9 cellular contexts compared by ENCODE assay signal in genomic region chr16:28554634-28555423, GRCh38. TPM values are rescaled to one million over a fixed set of nuclear protein-coding genes. Genes with fewer than 3 reads are reported as not detected.
A peak's percentile ranks its signal among the peaks of the same experiment; 100 is the strongest.
DNase-seq lines count a peak whose midpoint lies in the region; ATAC-seq and TF ChIP-seq lines count a peak whose summit lies in the region.
"Had no signal": no experiment of that assay in that cellular context is flagged by ENCODE, and none has a peak within 500 bp of the region (broad histone marks: within the 10 kb centered on the region; RNA-seq: fewer than 3 reads in every experiment).

No MANE protein-coding gene starts in this region.

- H3K27me3 Mint-ChIP-seq in stimulated activated memory B cell treated with anti-CD40 and anti-IgM and Interleukin-4, amounts not matched to agents 10 μg/mL and 1 μg/mL and 100 μg/mL, for 72 hours: no peaks in the 10 kb centered on the region

- DNase-seq in SK-N-SH: no peak
- DNase-seq in stimulated activated naive CD4-positive, alpha-beta T cell (lab: John Stamatoyannopoulos, UW): no peak
- no peak for DNase-seq in LoVo (ENCODE audit: low spot score)

- no peaks in the 10 kb centered on the region for H3F3A ChIP-seq in SK-N-SH (replicated peaks; ENCODE audit: insufficient read depth)

- peak overlapping the region; percentile 85 for H3K4me3 Mint-ChIP-seq in stimulated activated memory B cell treated with anti-CD40 and anti-IgM and Interleukin-4, amounts not matched to agents 10 μg/mL and 1 μg/mL and 100 μg/mL, for 72 hours

- H3K27ac ChIP-seq in SK-N-SH (ENCODE audit: low read depth in 2 of 2, low read length in 1 of 2) (no peak overlapping the region; a peak in 1 of 4 replicates), gastroesophageal sphincter (peak overlapping the region in 3 of 4 donors; percentile 90 to 97 (median 94))

- H3K4me3 ChIP-seq in SK-N-SH (ENCODE audit: low read depth in 2 of 2, low read length in 1 of 2): peak overlapping the region; percentile 44 to 55
- H3K4me3 ChIP-seq in gastroesophageal sphincter: peak overlapping the region; percentile 40 to 63

- no peaks in the 10 kb centered on the region for H3K9me3 Mint-ChIP-seq in stimulated activated memory B cell treated with anti-CD40 and anti-IgM and Interleukin-4, amounts not matched to agents 10 μg/mL and 1 μg/mL and 100 μg/mL, for 72 hours

- 78% methylated on average over 15 of the region's 15 CpGs for WGBS in SK-N-SH (ENCODE audit: low lambda C conversion rate)
- 60 to 70% methylated on average over 3 to 9 of the region's 15 CpGs for WGBS in gastroesophageal sphincter (ENCODE audit: low coverage in 1 of 2), 2 donors

- H3K36me3 Mint-ChIP-seq in stimulated activated memory B cell treated with anti-CD40 and anti-IgM and Interleukin-4, amounts not matched to agents 10 μg/mL and 1 μg/mL and 100 μg/mL, for 72 hours: peaks cover 17% of the 10 kb centered on the region

- H3K9me3 ChIP-seq in SK-N-SH: no peaks in the 10 kb centered on the region
- H3K9me3 ChIP-seq in gastroesophageal sphincter: no peaks in the 10 kb centered on the region

- no peak for TF ChIP-seq POLR2A in gastroesophageal sphincter (IDR thresholded peaks at IDR 0.05)

- peak overlapping the region; percentile 87 for H2AFZ ChIP-seq in SK-N-SH (ENCODE audit: low read depth)

- H3K27me3 ChIP-seq in SK-N-SH (ENCODE audit: insufficient read depth) (no peaks in the 10 kb centered on the region), gastroesophageal sphincter (no peaks in the 10 kb centered on the region)

- H3K36me3 ChIP-seq in SK-N-SH (replicated peaks in 1 of 2; ENCODE audit: control insufficient read depth in 1 of 2, insufficient read depth in 2 of 2, low read length in 1 of 2): peaks cover 0 to 6% of the 10 kb centered on the region in 2 experiments
- H3K36me3 ChIP-seq in gastroesophageal sphincter: peaks cover 0 to 37% of the 10 kb centered on the region in 2 donors

- TF ChIP-seq RAD21 in SK-N-SH (IDR thresholded peaks at IDR 0.05; ENCODE audit: low read length): no peak

- no peak overlapping the region; the same call in 1 of the 2 replicates for H3K9ac ChIP-seq in SK-N-SH

- peak overlapping the region; percentile 77 for H3K4me2 ChIP-seq in SK-N-SH

- peaks cover 0 to 3% of the 10 kb centered on the region in 2 experiments; a peak in 2 of 4 replicates for H3K4me1 ChIP-seq in SK-N-SH (ENCODE audit: control insufficient read depth in 1 of 2, insufficient read depth in 2 of 2, low read depth in 1 of 2, low read length in 1 of 2)
- peaks cover 0 to 38% (median 7%) of the 10 kb centered on the region in 3 donors for H3K4me1 ChIP-seq in gastroesophageal sphincter

- H3K4me1 Mint-ChIP-seq in stimulated activated memory B cell treated with anti-CD40 and anti-IgM and Interleukin-4, amounts not matched to agents 10 μg/mL and 1 μg/mL and 100 μg/mL, for 72 hours: peaks cover 27% of the 10 kb centered on the region

- no peaks in the 10 kb centered on the region for H3K9me2 ChIP-seq in SK-N-SH

- CTCF ChIA-PET in SK-N-SH (lab: Yijun Ruan, JAX): interaction anchor here (0.9 to 1.1 kb wide), 2 partner anchors 11 to 15 kb away, joined by 3 read pairs; no protein-coding TSS in a partner anchor

- H3K27ac Mint-ChIP-seq in stimulated activated memory B cell treated with anti-CD40 and anti-IgM and Interleukin-4, amounts not matched to agents 10 μg/mL and 1 μg/mL and 100 μg/mL, for 72 hours: peak overlapping the region; percentile 96

- ATAC-seq in GM21619 (IDR thresholded peaks at IDR 0.05; ENCODE audit: unreplicated experiment) (peak; percentile 10), gastroesophageal sphincter (no peak), HG02840 (IDR thresholded peaks at IDR 0.05; ENCODE audit: low FRiP score, unreplicated experiment) (no peak), GM18867 (IDR thresholded peaks at IDR 0.05; ENCODE audit: unreplicated experiment) (no peak)
- ATAC-seq in stimulated activated memory B cell treated with anti-CD40 and anti-IgM and Interleukin-4, amounts not matched to agents 10 μg/mL and 1 μg/mL and 100 μg/mL, for 72 hours: no peak

- POLR2A ChIA-PET in SK-N-SH (lab: Yijun Ruan, JAX): interaction anchor here (0.7 kb wide), 1 partner anchor 63 kb away, joined by 3 read pairs; the partner anchor contains the start of gene CLN3

- no peaks in the 10 kb centered on the region for H4K20me1 ChIP-seq in SK-N-SH (ENCODE audit: insufficient read depth)

- H3K79me2 ChIP-seq in SK-N-SH (ENCODE audit: insufficient read depth): peaks cover 13% of the 10 kb centered on the region

- TF ChIP-seq EP300 in SK-N-SH (IDR thresholded peaks at IDR 0.05; ENCODE audit: borderline replicate concordance in 1 of 2, low read depth in 1 of 2, low read length in 1 of 2): no peak
- no peak for TF ChIP-seq EP300 in gastroesophageal sphincter (IDR thresholded peaks at IDR 0.05)

- TF ChIP-seq CTCF in SK-N-SH (IDR thresholded peaks at IDR 0.05): no peak
- no peak for TF ChIP-seq CTCF in gastroesophageal sphincter (IDR thresholded peaks at IDR 0.05)

TF ChIP-seq in SK-N-SH, 30 proteins besides CTCF, POLR2A, EP300 and RAD21:
- TF ChIP-seq RXRA (IDR thresholded peaks at IDR 0.05; ENCODE audit: borderline replicate concordance, low read depth): no peak
- no peak for TF ChIP-seq USF1 (IDR thresholded peaks at IDR 0.05; ENCODE audit: borderline replicate concordance, low read depth)
- no peak for TF ChIP-seq MEF2A (IDR thresholded peaks at IDR 0.05; ENCODE audit: borderline replicate concordance, low read depth)
- TF ChIP-seq YY1 (IDR thresholded peaks at IDR 0.05; ENCODE audit: low read depth): no peak

RNA-seq across cellular contexts. Expression of gene SGF29, which starts 1.1 kb away (rescaled TPM):
- polyA plus RNA-seq in SK-N-SH (2012; rRNA removed): 3.3 and 4.6 TPM in 2 replicates
- 1.6 and 2.5 TPM in 2 replicates for polyA plus RNA-seq in SK-N-SH (2012; cell fraction: cytosol; rRNA removed)
- polyA plus RNA-seq in SK-N-SH (2012; cell fraction: nucleus; rRNA removed): 8.7 and 20.3 TPM in 2 replicates
- total RNA-seq in gastroesophageal sphincter: 10 to 100 TPM; 20.3 to 45.1 (median 35.3) TPM

RNA-seq across cellular contexts. Expression of gene NUPR1, which starts 16.1 kb away (rescaled TPM):
- 0.61 and 1.1 TPM in 2 replicates for polyA plus RNA-seq in SK-N-SH (2012; rRNA removed)
- 0.72 and 1.0 TPM in 2 replicates for polyA plus RNA-seq in SK-N-SH (2012; cell fraction: cytosol; rRNA removed)
- 0.70 and 0.73 TPM in 2 replicates for polyA plus RNA-seq in SK-N-SH (2012; cell fraction: nucleus; rRNA removed)
- 10 to 100 TPM; 32.8 to 52.8 (median 41.1) TPM for total RNA-seq in gastroesophageal sphincter

RNA-seq across cellular contexts. Expression of gene SULT1A2, which starts 42.0 kb away (rescaled TPM):
- polyA plus RNA-seq in SK-N-SH (2012; rRNA removed): 0.07 TPM in 1 of 2 replicates, not detected in the other
- not detected in 2 replicates for polyA plus RNA-seq in SK-N-SH (2012; cell fraction: cytosol; rRNA removed)
- polyA plus RNA-seq in SK-N-SH (2012; cell fraction: nucleus; rRNA removed): 0.05 and 0.08 TPM in 2 replicates
- total RNA-seq in gastroesophageal sphincter: 1 to 10 TPM in 1 of 4 donors, under 1 TPM in 1, not detected in 2; 0.27 to 1.2 TPM

RNA-seq across cellular contexts. Expression of gene IL27, which starts 48.2 kb away (rescaled TPM):
- polyA plus RNA-seq in SK-N-SH (2012; rRNA removed): not detected in 2 replicates
- polyA plus RNA-seq in SK-N-SH (2012; cell fraction: cytosol; rRNA removed): not detected in 2 replicates
- not detected in 2 replicates for polyA plus RNA-seq in SK-N-SH (2012; cell fraction: nucleus; rRNA removed)
- total RNA-seq in gastroesophageal sphincter: not detected
- total RNA-seq: NCI-H460 had no signal

RNA-seq across cellular contexts. Expression of gene SULT1A1, which starts 55.0 kb away (rescaled TPM):
- 0.13 and 0.21 TPM in 2 replicates for polyA plus RNA-seq in SK-N-SH (2012; rRNA removed)
- polyA plus RNA-seq in SK-N-SH (2012; cell fraction: cytosol; rRNA removed): 0.10 TPM in 2 replicates
- 0.18 and 0.21 TPM in 2 replicates for polyA plus RNA-seq in SK-N-SH (2012; cell fraction: nucleus; rRNA removed)
- total RNA-seq in gastroesophageal sphincter: 10 to 100 TPM in 2 of 4 donors, 1 to 10 TPM in 2; 3.3 to 21.1 (median 9.4) TPM

Comparison
In these comparisons a context has a peak if more than half of its experiments do, and no peak if none do; other contexts are left out.
1. H3K27ac ChIP-seq: peak in gastroesophageal sphincter (3 of 4); none in SK-N-SH (0 of 2).